11 cellular contexts compared by ENCODE assay signal in the genomic region with DNA sequence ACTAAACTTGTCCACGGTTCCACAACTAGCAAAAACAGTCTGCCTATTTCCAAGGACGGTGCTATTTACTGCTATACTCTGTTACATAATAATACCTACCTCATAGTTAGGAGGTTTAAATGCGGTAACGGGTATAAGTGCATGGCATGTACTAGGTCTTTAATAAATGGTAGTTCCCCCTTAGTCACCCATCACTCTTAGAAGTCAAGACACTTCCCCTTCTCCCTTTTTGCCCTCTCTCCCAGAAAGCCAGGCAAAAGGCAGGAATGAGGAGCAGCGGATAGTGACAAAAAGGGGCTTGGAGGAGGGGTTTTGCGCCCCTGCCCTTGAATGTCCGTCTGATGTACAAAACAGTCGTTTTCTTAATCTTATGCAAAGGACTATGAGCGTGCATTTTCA. TPM values are rescaled to one million over a fixed set of nuclear protein-coding genes. Genes with fewer than 3 reads are reported as not detected.
DNase-seq lines count a peak whose midpoint lies in the region; ATAC-seq and TF ChIP-seq lines count a peak whose summit lies in the region.
"Had no signal": no experiment of that assay in that cellular context is flagged by ENCODE, and none has a peak within 500 bp of the region (broad histone marks: within the 10 kb centered on the region; RNA-seq: fewer than 3 reads in every experiment).

No MANE protein-coding gene starts in this region.

- H3K36me3 Mint-ChIP-seq in activated naive CD4-positive, alpha-beta T cell treated with anti-CD3 and anti-CD28 coated beads, Interleukin-2, amount 50 U/mL, for 24 hours, result peaks cover 6% of the 10 kb centered on the region
- H3K36me3 Mint-ChIP-seq in immature natural killer cell, result peaks cover 0 to 6% (median 0%) of the 10 kb centered on the region in 3 donors

- H3K36me3 ChIP-seq in tibial artery, result peaks cover 0 to 8% (median 3%) of the 10 kb centered on the region in 3 donors

- no peak overlapping the region for H3K27ac Mint-ChIP-seq in activated naive CD4-positive, alpha-beta T cell treated with anti-CD3 and anti-CD28 coated beads, Interleukin-2, amount 50 U/mL, for 24 hours
- H3K27ac Mint-ChIP-seq in immature natural killer cell, result peak overlapping the region in 5 of 6 donors; percentile 91 to 99 (median 93)

- intact Hi-C loops in tibial artery (cut with DNase I; ENCODE audit: low total_unique reads), result loop anchor here (5.0 kb wide), 1 partner anchor 55 kb away; the partner anchor contains the start of gene TMEM101

- TF ChIP-seq CTCF in VCaP (conservative IDR thresholded peaks at IDR 0.05), result no peak
- TF ChIP-seq CTCF in tibial artery (IDR thresholded peaks at IDR 0.05), result no peak

- ATAC-seq in HG03571 (IDR thresholded peaks at IDR 0.05; ENCODE audit: unreplicated experiment), result no peak
- ATAC-seq in HG02763 (IDR thresholded peaks at IDR 0.05; ENCODE audit: unreplicated experiment), result no peak

- H3K9me3 ChIP-seq in tibial artery, result no peaks in the 10 kb centered on the region
- H3K9me3 ChIP-seq: thoracic aorta had no signal

- H3K9me3 Mint-ChIP-seq in activated naive CD4-positive, alpha-beta T cell treated with anti-CD3 and anti-CD28 coated beads, Interleukin-2, amount 50 U/mL, for 24 hours, result no peaks in the 10 kb centered on the region
- H3K9me3 Mint-ChIP-seq in immature natural killer cell, result no peaks in the 10 kb centered on the region

- peaks cover 4 to 54% (median 26%) of the 10 kb centered on the region in 4 donors for H3K4me1 ChIP-seq in tibial artery

- H3K4me3 Mint-ChIP-seq in activated naive CD4-positive, alpha-beta T cell treated with anti-CD3 and anti-CD28 coated beads, Interleukin-2, amount 50 U/mL, for 24 hours, result peak overlapping the region; percentile 97
- H3K4me3 Mint-ChIP-seq in immature natural killer cell, result peak overlapping the region; percentile 89 to 99 (median 94)

- no peaks in the 10 kb centered on the region for H3K27me3 ChIP-seq in tibial artery

- H3K27ac ChIP-seq in VCaP, result peak overlapping the region; percentile 99
- H3K27ac ChIP-seq in tibial artery, result peak overlapping the region; percentile 88 to 93

- H3K4me1 Mint-ChIP-seq in activated naive CD4-positive, alpha-beta T cell treated with anti-CD3 and anti-CD28 coated beads, Interleukin-2, amount 50 U/mL, for 24 hours, result peaks cover 57% of the 10 kb centered on the region
- H3K4me1 Mint-ChIP-seq in immature natural killer cell, result peaks cover 51 to 65% of the 10 kb centered on the region in 2 donors

- no peaks in the 10 kb centered on the region for H3K27me3 Mint-ChIP-seq in activated naive CD4-positive, alpha-beta T cell treated with anti-CD3 and anti-CD28 coated beads, Interleukin-2, amount 50 U/mL, for 24 hours
- peaks cover 6 to 15% (median 13%) of the 10 kb centered on the region in 3 donors for H3K27me3 Mint-ChIP-seq in immature natural killer cell (ENCODE audit: low read depth in 3 of 3)

- DNase-seq in activated naive CD4-positive, alpha-beta T cell treated with anti-CD3 and anti-CD28 coated beads, Interleukin-2, amount 50 U/mL, for 16 hours, result no peak
- DNase-seq in immature natural killer cell, result no peak
- DNase-seq in tibial artery, result no peak
- DNase-seq in NCI-H2171 (lab: John Stamatoyannopoulos, UW), result no peak
- DNase-seq: activated gamma-delta T cell, NCI-H1436 treated with DMSO at 0.1 percent for 48 hours had no signal

- H3K4me3 ChIP-seq in tibial artery, result no peak overlapping the region

RNA-seq across cellular contexts. Expression of gene LSM12, which starts 1.1 kb away (rescaled TPM):
- polyA plus RNA-seq in immature natural killer cell, result 10 to 100 TPM; 56.5 to 82.6 (median 77.9) TPM

RNA-seq across cellular contexts. Expression of gene G6PC3, which starts 3.0 kb away (rescaled TPM):
- 10 to 100 TPM; 30.9 to 41.6 (median 31.5) TPM for polyA plus RNA-seq in immature natural killer cell

RNA-seq across cellular contexts. Expression of gene TMEM101, which starts 52.8 kb away (rescaled TPM):
- polyA plus RNA-seq in immature natural killer cell, result 10 to 100 TPM; 31.6 to 40.3 (median 38.3) TPM

RNA-seq across cellular contexts. Expression of gene HDAC5, which starts 55.9 kb away (rescaled TPM):
- polyA plus RNA-seq in immature natural killer cell, result 10 to 100 TPM; 12.0 to 28.7 (median 20.3) TPM
